In the genomic region with DNA sequence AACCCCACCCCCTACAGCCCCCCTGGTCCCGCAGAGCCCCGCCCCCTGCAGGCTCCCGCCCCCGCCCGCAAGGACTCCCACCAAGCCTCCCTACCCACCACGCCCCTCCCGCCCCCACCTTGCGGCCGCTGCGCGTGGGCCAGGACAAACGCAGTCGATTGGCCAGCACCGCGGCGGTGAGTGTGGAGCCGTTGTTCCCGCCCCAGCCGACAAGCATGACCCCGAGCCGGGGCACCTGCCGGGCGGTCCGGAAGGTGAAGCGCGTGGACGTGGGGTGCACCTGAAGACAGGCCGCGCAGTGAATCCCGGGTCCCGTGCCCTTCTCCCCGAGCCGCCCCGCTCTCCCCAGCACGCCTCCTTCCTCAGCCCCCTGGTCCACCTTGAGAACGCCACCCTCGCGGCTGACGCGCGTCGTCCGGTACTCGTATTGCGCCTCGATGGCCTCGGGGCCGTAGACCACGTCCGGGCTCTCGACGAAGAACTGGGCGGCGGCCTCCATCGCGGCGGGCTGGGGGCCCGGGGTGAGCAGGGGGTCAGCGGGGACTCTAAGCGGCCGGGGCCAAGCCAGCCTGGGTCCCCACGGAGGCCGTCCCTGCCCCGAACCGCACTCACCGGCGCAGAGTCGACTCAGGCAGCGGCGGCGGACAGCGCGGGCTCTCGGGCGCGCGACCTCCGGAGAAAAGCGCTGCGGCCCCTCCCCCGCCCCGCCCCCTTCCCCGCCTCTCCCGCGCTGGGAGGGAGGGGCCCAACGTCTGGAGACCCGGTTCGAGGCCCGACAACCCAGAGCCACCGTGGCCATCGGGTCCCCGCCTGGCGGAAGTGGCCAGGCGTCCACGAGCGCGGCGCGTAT, we compare ENCODE assay signal across 8 cellular contexts. TPM values are rescaled to one million over a fixed set of nuclear protein-coding genes. Genes with fewer than 3 reads are reported as not detected.
DNase-seq lines count a peak whose midpoint lies in the region; ATAC-seq lines count a peak whose summit lies in the region.

A gene (minus strand): TSS at position 653 of the 850 bp plus-strand sequence. CDS start 154 bp downstream, at position 499.

- H3K79me2 ChIP-seq in mesendoderm (ENCODE audit: control insufficient read depth, insufficient read depth, low read length): no peaks in the 10 kb centered on the region

- H3K36me3 ChIP-seq in KOPT-K1 (ENCODE audit: insufficient read depth, low read length) (peaks cover 30% of the 10 kb centered on the region), endocrine pancreas (ENCODE audit: control insufficient read depth, insufficient read depth, low read length) (no peaks in the 10 kb centered on the region), mesendoderm (ENCODE audit: control insufficient read depth, insufficient read depth, low read length) (peaks cover 4% of the 10 kb centered on the region)

- peak within 1 kb of the TSS; percentile 76 for H3K18ac ChIP-seq in mesendoderm (ENCODE audit: low read length)

- peak within 1 kb of the TSS; percentile 93 for H3K56ac ChIP-seq in mesendoderm (ENCODE audit: low read length)

- H4K8ac ChIP-seq in mesendoderm (ENCODE audit: low read depth, low read length): peak within 1 kb of the TSS; percentile 29

- peak within 1 kb of the TSS; percentile 26 for H3K4ac ChIP-seq in mesendoderm (ENCODE audit: low read depth, low read length)

- ATAC-seq in stimulated activated naive CD8-positive, alpha-beta T cell treated with anti-CD3 and anti-CD28 coated beads, Interleukin-15, amount 100 ng/mL, for 72 hours: peak; percentile 29
- ATAC-seq in GM18861 (IDR thresholded peaks at IDR 0.05; ENCODE audit: unreplicated experiment): no peak
- ATAC-seq in GM18517 (IDR thresholded peaks at IDR 0.05; ENCODE audit: unreplicated experiment): no peak

- H3K4me1 ChIP-seq in endocrine pancreas (ENCODE audit: control insufficient read depth, insufficient read depth, low read length) (no peaks in the 10 kb centered on the region), mesendoderm (ENCODE audit: control insufficient read depth, low read depth, low read length) (peaks cover 10% of the 10 kb centered on the region)

- peak within 1 kb of the TSS; percentile 77 for H3K4me2 ChIP-seq in mesendoderm (ENCODE audit: low read length)

- no peak within 1 kb of the TSS for H2BK15ac ChIP-seq in mesendoderm (replicated peaks; ENCODE audit: low read depth)

- H3K9me3 Mint-ChIP-seq in stimulated activated naive CD8-positive, alpha-beta T cell treated with anti-CD3 and anti-CD28 coated beads, Interleukin-15, amount 100 ng/mL, for 72 hours: peaks cover 6 to 8% of the 10 kb centered on the region in 2 donors

- peak within 1 kb of the TSS; percentile 80 to 82 for H3K4me3 Mint-ChIP-seq in stimulated activated naive CD8-positive, alpha-beta T cell treated with anti-CD3 and anti-CD28 coated beads, Interleukin-15, amount 100 ng/mL, for 72 hours

- no peak within 1 kb of the TSS for H3K23ac ChIP-seq in mesendoderm (ENCODE audit: low read length)

- H3K79me1 ChIP-seq in mesendoderm (ENCODE audit: low read length): no peaks in the 10 kb centered on the region

- no peak within 1 kb of the TSS for H2BK120ac ChIP-seq in mesendoderm (ENCODE audit: low read depth, low read length)

- H3K4me3 ChIP-seq in endocrine pancreas (ENCODE audit: control insufficient read depth, insufficient read depth, low read length) (no peak within 1 kb of the TSS), mesendoderm (ENCODE audit: low read length) (peak within 1 kb of the TSS; percentile 62)

- H3K9me3 ChIP-seq in KOPT-K1 (ENCODE audit: insufficient read depth, low read length, poor library complexity, severe bottlenecking) (no peaks in the 10 kb centered on the region), endocrine pancreas (ENCODE audit: control insufficient read depth, low read length) (no peaks in the 10 kb centered on the region)

- no CpG with 5 or more reads among the region's 99 CpGs for WGBS in mesendoderm (ENCODE audit: extremely low coverage, insufficient coverage, low lambda C conversion rate)

- H3K27ac ChIP-seq in KOPT-K1 (ENCODE audit: low read depth, low read length, poor library complexity, severe bottlenecking) (peak within 1 kb of the TSS; percentile 21), mesendoderm (ENCODE audit: low read depth, low read length) (peak within 1 kb of the TSS; percentile 90)

- H3K27me3 ChIP-seq in endocrine pancreas (ENCODE audit: control insufficient read depth, insufficient read depth, low read length): no peaks in the 10 kb centered on the region
- H3K27me3 ChIP-seq in mesendoderm (ENCODE audit: insufficient read depth, low read length, poor library complexity): no peaks in the 10 kb centered on the region

- H3K27ac Mint-ChIP-seq in stimulated activated naive CD8-positive, alpha-beta T cell treated with anti-CD3 and anti-CD28 coated beads, Interleukin-15, amount 100 ng/mL, for 72 hours: peak within 1 kb of the TSS in 1 of 2 donors; percentile 34

- H2BK5ac ChIP-seq in mesendoderm (ENCODE audit: low read length): peak within 1 kb of the TSS; percentile 58

- H2AK5ac ChIP-seq in mesendoderm (ENCODE audit: low read length): no peak within 1 kb of the TSS

- peaks cover 69% of the 10 kb centered on the region for H3K4me1 Mint-ChIP-seq in stimulated activated naive CD8-positive, alpha-beta T cell treated with anti-CD3 and anti-CD28 coated beads, Interleukin-15, amount 100 ng/mL, for 72 hours

- DNase-seq in ELR (ENCODE audit: low read depth) (peak; percentile 55), mesendoderm (peak; percentile 75)
- DNase-seq in activated CD4-positive, alpha-beta T cell treated with anti-CD3 and anti-CD28 coated beads, Interleukin-2, amount 50 U/mL, for 48 hours: peak; percentile 51 to 53
- peak; percentile 53 to 54 for DNase-seq in stimulated activated naive CD8-positive, alpha-beta T cell treated with anti-CD3 and anti-CD28 coated beads, Interleukin-15, amount 100 ng/mL, for 72 hours

- H4K5ac ChIP-seq in mesendoderm (ENCODE audit: low read length): no peak within 1 kb of the TSS

- no peaks in the 10 kb centered on the region for H3K27me3 Mint-ChIP-seq in stimulated activated naive CD8-positive, alpha-beta T cell treated with anti-CD3 and anti-CD28 coated beads, Interleukin-15, amount 100 ng/mL, for 72 hours

- H3K9ac ChIP-seq in endocrine pancreas (ENCODE audit: control insufficient read depth, insufficient read depth, low read length) (peak within 1 kb of the TSS; percentile 38), mesendoderm (ENCODE audit: low read length) (peak within 1 kb of the TSS; percentile 79)

RNA-seq across cellular contexts. Expression of the gene that starts here (rescaled TPM):
- polyA plus RNA-seq in mesendoderm (2013, experiment 1 of 2): 76.6 TPM
- 79.2 TPM for polyA plus RNA-seq in mesendoderm (2013, experiment 2 of 2)
